ENCODE assay signal across 7 cellular contexts in the genomic region with DNA sequence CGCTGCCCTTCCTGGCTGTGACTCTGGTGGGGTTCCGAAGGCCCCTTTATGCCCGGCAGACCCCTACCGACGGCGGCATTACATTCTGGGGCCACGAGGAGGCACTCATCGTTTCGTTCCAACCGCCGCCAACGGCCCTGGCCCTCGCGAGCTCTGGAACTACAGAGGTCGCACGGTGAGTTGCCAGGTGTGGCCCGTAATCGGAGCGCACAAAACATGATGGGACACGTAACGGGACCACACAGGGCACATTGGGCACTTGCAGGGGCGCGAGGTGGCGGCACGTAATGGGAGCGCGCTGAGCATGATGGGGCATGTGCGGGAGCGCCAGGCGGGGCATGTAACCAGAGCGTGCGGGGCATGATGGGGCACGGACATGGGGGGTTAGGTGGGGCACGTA. TPM values are rescaled to one million over a fixed set of nuclear protein-coding genes. Genes with fewer than 3 reads are reported as not detected.
A peak's percentile ranks its signal among the peaks of the same experiment; 100 is the strongest.
DNase-seq lines count a peak whose midpoint lies in the region; ATAC-seq and TF ChIP-seq lines count a peak whose summit lies in the region.
"Not testable (repeated sequence)": the region's sequence is repeated elsewhere in the genome, so short reads cannot be mapped to it uniquely, and the experiment has no call there.

A gene (plus strand): TSS at position 301 of the 400 bp plus-strand sequence. CDS start 3,305 bp downstream, outside the sequence.

- intact Hi-C loops in OCI-LY7 (cut with micrococcal nuclease; ENCODE audit: unreplicated experiment); dorsolateral prefrontal cortex (cut with DNase I); left ventricle myocardium superior (cut with micrococcal nuclease); naive thymus-derived CD4-positive, alpha-beta T cell (cut with micrococcal nuclease); psoas muscle (cut with DNase I): not testable (repeated sequence)

- not testable (repeated sequence) for H3K79me2 ChIP-seq in OCI-LY7 (ENCODE audit: insufficient read depth, low read depth, low read length)

- not testable (repeated sequence) for H3K9me3 Mint-ChIP-seq in activated T-cell treated with anti-CD3 and anti-CD28 coated beads, Interleukin-2, amount 50 U/mL, for 72 hours; naive thymus-derived CD4-positive, alpha-beta T cell

- not testable (repeated sequence) for H3K9me3 ChIP-seq in OCI-LY7 (ENCODE audit: low read length); T-helper 17 cell (ENCODE audit: control insufficient read depth, low read length, poor library complexity, severe bottlenecking); naive thymus-derived CD4-positive, alpha-beta T cell (ENCODE audit: control insufficient read depth in 2 of 3, low read length in 3 of 3); psoas muscle

- CTCF ChIA-PET in OCI-LY7 (lab: Charles Lee; ENCODE audit: unreplicated experiment); naive thymus-derived CD4-positive, alpha-beta T cell (lab: Charles Lee): not testable (repeated sequence)

- H3K9me2 ChIP-seq in OCI-LY7 (ENCODE audit: insufficient read depth, low read length): not testable (repeated sequence)

- not testable (repeated sequence) for H3K36me3 ChIP-seq in OCI-LY7 (ENCODE audit: insufficient read depth, low read length); naive thymus-derived CD4-positive, alpha-beta T cell (ENCODE audit: control insufficient read depth in 2 of 3, insufficient read depth in 3 of 3, low read length in 3 of 3); psoas muscle (ENCODE audit: insufficient read depth in 1 of 2, low read depth in 1 of 2)

- H3K4me1 ChIP-seq in OCI-LY7 (ENCODE audit: insufficient read depth, low read length, poor library complexity, severe bottlenecking); naive thymus-derived CD4-positive, alpha-beta T cell (ENCODE audit: control insufficient read depth in 2 of 2, insufficient read depth in 2 of 2, low read length in 2 of 2); psoas muscle: not testable (repeated sequence)

- H3K4me2 ChIP-seq in OCI-LY7 (ENCODE audit: low read length): not testable (repeated sequence)

- not testable (repeated sequence) for H4K20me1 ChIP-seq in OCI-LY7 (ENCODE audit: insufficient read depth, low read length)

- not testable (repeated sequence) for H3K27me3 ChIP-seq in dorsolateral prefrontal cortex; naive thymus-derived CD4-positive, alpha-beta T cell (ENCODE audit: control insufficient read depth in 2 of 2, insufficient read depth in 2 of 2, low read length in 2 of 2); psoas muscle (ENCODE audit: insufficient read depth in 3 of 3, low read length in 2 of 3)

- ATAC-seq in T-helper 17 cell; activated T-cell treated with anti-CD3 and anti-CD28 coated beads, Interleukin-2, amount 50 U/mL, for 72 hours (replicated peaks in 1 of 2); naive thymus-derived CD4-positive, alpha-beta T cell: not testable (repeated sequence)
- ATAC-seq in left ventricle myocardium superior (peak; percentile 8), psoas muscle (peak in 3 of 4 donors; percentile 10 to 43 (median 25))

- not testable (repeated sequence) for H2AFZ ChIP-seq in OCI-LY7 (ENCODE audit: low read length)

- not testable (repeated sequence) for H3K27ac Mint-ChIP-seq in T-helper 17 cell; activated T-cell treated with anti-CD3 and anti-CD28 coated beads, Interleukin-2, amount 50 U/mL, for 72 hours; naive thymus-derived CD4-positive, alpha-beta T cell

- BruUV-seq in OCI-LY7 (replicated peaks; lab: Mats Ljungman, UMichigan): not testable (repeated sequence)

- not testable (repeated sequence) for H3K36me3 Mint-ChIP-seq in T-helper 17 cell (ENCODE audit: low read depth); activated T-cell treated with anti-CD3 and anti-CD28 coated beads, Interleukin-2, amount 50 U/mL, for 72 hours (ENCODE audit: insufficient read depth in 2 of 2); naive thymus-derived CD4-positive, alpha-beta T cell

- WGBS in psoas muscle, 3 donors: 10 to 15% (median 14%) methylated on average over 8 to 13 of the region's 34 CpGs

- H3K27me3 Mint-ChIP-seq in T-helper 17 cell; activated T-cell treated with anti-CD3 and anti-CD28 coated beads, Interleukin-2, amount 50 U/mL, for 72 hours (ENCODE audit: low read depth); naive thymus-derived CD4-positive, alpha-beta T cell: not testable (repeated sequence)

- not testable (repeated sequence) for TF ChIP-seq CTCF in OCI-LY7 (conservative IDR thresholded peaks at IDR 0.05; ENCODE audit: low read length); dorsolateral prefrontal cortex (IDR thresholded peaks at IDR 0.05 in 54 of 56, conservative IDR thresholded peaks at IDR 0.05 in 2 of 56; ENCODE audit: low read depth in 1 of 56, partially characterized antibody in 56 of 56); psoas muscle (IDR thresholded peaks at IDR 0.05)

- H3K4me1 Mint-ChIP-seq in T-helper 17 cell; activated T-cell treated with anti-CD3 and anti-CD28 coated beads, Interleukin-2, amount 50 U/mL, for 72 hours (ENCODE audit: low read depth); naive thymus-derived CD4-positive, alpha-beta T cell: not testable (repeated sequence)

- DNase-seq in OCI-LY7 (ENCODE audit: low spot score); T-helper 17 cell; activated T-cell treated with anti-CD3 and anti-CD28 coated beads, Interleukin-2, amount 50 U/mL, for 72 hours; dorsolateral prefrontal cortex; left ventricle myocardium superior; naive thymus-derived CD4-positive, alpha-beta T cell; psoas muscle: not testable (repeated sequence)

- POLR2A ChIA-PET in OCI-LY7 (lab: Charles Lee); naive thymus-derived CD4-positive, alpha-beta T cell (lab: Charles Lee): not testable (repeated sequence)

- not testable (repeated sequence) for H3K4me3 Mint-ChIP-seq in T-helper 17 cell; activated T-cell treated with anti-CD3 and anti-CD28 coated beads, Interleukin-2, amount 50 U/mL, for 72 hours; naive thymus-derived CD4-positive, alpha-beta T cell

- H3K27ac ChIP-seq in OCI-LY7 (ENCODE audit: low read depth, low read length, poor library complexity, severe bottlenecking); dorsolateral prefrontal cortex; naive thymus-derived CD4-positive, alpha-beta T cell (ENCODE audit: low read depth, low read length); psoas muscle: not testable (repeated sequence)

- not testable (repeated sequence) for H3K4me3 ChIP-seq in OCI-LY7 (ENCODE audit: low read depth, low read length, poor library complexity, severe bottlenecking); dorsolateral prefrontal cortex; naive thymus-derived CD4-positive, alpha-beta T cell (ENCODE audit: low read length); psoas muscle

RNA-seq across cellular contexts. Expression of the gene that starts here (rescaled TPM):
- total RNA-seq in OCI-LY7 (2014; rRNA removed; shearing (Covaris generic)): 10.9 and 16.0 TPM in 2 replicates
- total RNA-seq in OCI-LY7 (2022): 22.3 and 26.2 TPM in 2 replicates
- 10 to 100 TPM; 13.7 to 19.4 TPM for total RNA-seq in T-helper 17 cell
- total RNA-seq in activated T-cell treated with anti-CD3 and anti-CD28 coated beads, Interleukin-2, amount 50 U/mL, for 72 hours: 10 to 100 TPM; 10.6 to 12.1 TPM
- total RNA-seq in dorsolateral prefrontal cortex: 10 to 100 TPM in 74 of 120 experiments, 1 to 10 TPM in 46; 4.2 to 30.0 (median 11.2) TPM
- 1.3 TPM for total RNA-seq in left ventricle myocardium superior
- 10 to 100 TPM; 14.2 to 33.2 (median 30.0) TPM for total RNA-seq in naive thymus-derived CD4-positive, alpha-beta T cell
- polyA plus RNA-seq in naive thymus-derived CD4-positive, alpha-beta T cell: 1 to 10 TPM; 1.3 to 2.8 TPM
- under 1 TPM in 3 of 4 donors, not detected in 1; 0.27 to 0.92 (median 0.36) TPM for total RNA-seq in psoas muscle
- polyA plus RNA-seq in psoas muscle: under 1 TPM; 0.13 to 0.79 (median 0.44) TPM

Comparison
In these comparisons a context has a peak if more than half of its experiments do, and no peak if none do; other contexts are left out.
1. Peak in ATAC-seq in psoas muscle; RNA of the gene not detected or under 1 TPM.